ENCODE assay signal across 10 cellular contexts in genomic region chr3:133620066-133620784, GRCh38.
A peak's percentile ranks its signal among the peaks of the same experiment; 100 is the strongest.
DNase-seq lines count a peak whose midpoint lies in the region; ATAC-seq and FAIRE-seq lines count a peak whose summit lies in the region.
"Had no signal": no experiment of that assay in that cellular context is flagged by ENCODE, and none has a peak within 500 bp of the region (broad histone marks: within the 10 kb centered on the region; RNA-seq: fewer than 3 reads in every experiment).

No MANE protein-coding gene starts in this region.

- DNase-seq in germinal center (ENCODE audit: low spot score) (peak; percentile 48), NCI-H2196 (lab: John Stamatoyannopoulos, UW; ENCODE audit: unreplicated experiment) (no peak), HCEC 1CT (no peak), NCI-H187 treated with DMSO at 0.1 percent for 48 hours (lab: John Stamatoyannopoulos, UW) (no peak), HTR-8/SVneo (ENCODE audit: insufficient read length, low spot score) (no peak)

- ATAC-seq in GM18907 (IDR thresholded peaks at IDR 0.05; ENCODE audit: unreplicated experiment), result peak; percentile 99
- ATAC-seq in GM21526 (IDR thresholded peaks at IDR 0.05; ENCODE audit: low FRiP score, unreplicated experiment), result peak; percentile 99
- peak; percentile 99 for ATAC-seq in HG03135 (IDR thresholded peaks at IDR 0.05; ENCODE audit: unreplicated experiment)

- FAIRE-seq in HTR-8/SVneo (lab: Jason Lieb, UNC), result no peak
- FAIRE-seq: endothelial cell of umbilical vein, keratinocyte had no signal
